In genomic region chr7:65238785-65239184, GRCh38 we compare ENCODE assay signal across 20 cellular contexts.
DNase-seq lines count a peak whose midpoint lies in the region; ATAC-seq and TF ChIP-seq lines count a peak whose summit lies in the region.
"Had no signal": no experiment of that assay in that cellular context is flagged by ENCODE, and none has a peak within 500 bp of the region (broad histone marks: within the 10 kb centered on the region; RNA-seq: fewer than 3 reads in every experiment).

No MANE protein-coding gene starts in this region.

- TF ChIP-seq CTCF in CD8-positive, alpha-beta T cell (IDR thresholded peaks at IDR 0.05): no peak
- TF ChIP-seq CTCF in WTC11 (IDR thresholded peaks at IDR 0.05) (no peak), natural killer cell (IDR thresholded peaks at IDR 0.05) (no peak), progenitor cell of endocrine pancreas (IDR thresholded peaks at IDR 0.05; ENCODE audit: unreplicated experiment) (no peak), left ventricle myocardium inferior (IDR thresholded peaks at IDR 0.05; ENCODE audit: borderline replicate concordance) (no peak)

- intact Hi-C loops in CD8-positive, alpha-beta T cell (cut with DNase I, micrococcal nuclease): no loop called here
- intact Hi-C loops in natural killer cell (cut with micrococcal nuclease) (no loop called here), left ventricle myocardium inferior (cut with micrococcal nuclease) (no loop called here), aorta (cut with DNase I) (no loop called here)

- 93 to 95% methylated on average over 15 to 19 of the region's 19 CpGs for WGBS in aorta, 2 donors

- no peaks in the 10 kb centered on the region for H3K9me3 Mint-ChIP-seq in CD8-positive, alpha-beta T cell
- H3K9me3 Mint-ChIP-seq in WTC11 (no peaks in the 10 kb centered on the region), natural killer cell (no peaks in the 10 kb centered on the region), progenitor cell of endocrine pancreas (ENCODE audit: low read depth) (no peaks in the 10 kb centered on the region)
- H3K9me3 Mint-ChIP-seq: HFFc6 had no signal

- no peak overlapping the region for H3K4me3 ChIP-seq in CD8-positive, alpha-beta T cell (ENCODE audit: low read depth, low read length)
- H3K4me3 ChIP-seq in left ventricle myocardium inferior (no peak overlapping the region), aorta (ENCODE audit: low read length in 2 of 2) (no peak overlapping the region)

- no peak for ATAC-seq in CD8-positive, alpha-beta T cell
- ATAC-seq in WTC11: no peak
- ATAC-seq in natural killer cell: no peak
- ATAC-seq in aorta (ENCODE audit: low FRiP score): no peak
- no peak for ATAC-seq in HG03460 (IDR thresholded peaks at IDR 0.05; ENCODE audit: unreplicated experiment)

- no peak for DNase-seq in CD8-positive, alpha-beta T cell
- DNase-seq in WTC11 (ENCODE audit: low spot score) (no peak), natural killer cell (no peak), progenitor cell of endocrine pancreas (ENCODE audit: low spot score, unreplicated experiment) (no peak), left ventricle myocardium inferior (no peak), aorta (no peak), NCI-H2081 treated with DMSO at 0.1 percent for 48 hours (lab: John Stamatoyannopoulos, UW) (no peak)
- DNase-seq: BE2C; CD4-positive, CD25-positive, alpha-beta regulatory T cell; GF-D8; HFFc6; KG1; MV-4-11; NCI-H1417; NCI-H187; NCI-H2227 treated with DMSO at 0.1 percent for 48 hours; NCI-H510A treated with DMSO at 0.1 percent for 48 hours; NCI-H774; OCI-M1 had no signal

- H3K36me3 Mint-ChIP-seq in CD8-positive, alpha-beta T cell: no peaks in the 10 kb centered on the region
- H3K36me3 Mint-ChIP-seq in WTC11: no peaks in the 10 kb centered on the region
- H3K36me3 Mint-ChIP-seq in natural killer cell: no peaks in the 10 kb centered on the region
- H3K36me3 Mint-ChIP-seq in progenitor cell of endocrine pancreas (ENCODE audit: insufficient read depth): no peaks in the 10 kb centered on the region
- H3K36me3 Mint-ChIP-seq: CD4-positive, CD25-positive, alpha-beta regulatory T cell had no signal

- H3K36me3 ChIP-seq in CD8-positive, alpha-beta T cell (ENCODE audit: insufficient read depth, low read length): no peaks in the 10 kb centered on the region
- H3K36me3 ChIP-seq in left ventricle myocardium inferior (no peaks in the 10 kb centered on the region), aorta (ENCODE audit: control insufficient read depth in 1 of 2, insufficient read depth in 2 of 2, low read length in 1 of 2) (no peaks in the 10 kb centered on the region)
- H3K36me3 ChIP-seq: BE2C had no signal

- no peak overlapping the region for H3K27ac ChIP-seq in CD8-positive, alpha-beta T cell (ENCODE audit: low read depth, low read length)
- H3K27ac ChIP-seq in left ventricle myocardium inferior (replicated peaks) (no peak overlapping the region), aorta (ENCODE audit: low read depth in 1 of 2, low read length in 2 of 2) (no peak overlapping the region)

- no peak overlapping the region for H3K27ac Mint-ChIP-seq in CD8-positive, alpha-beta T cell
- H3K27ac Mint-ChIP-seq in WTC11 (no peak overlapping the region), natural killer cell (no peak overlapping the region), progenitor cell of endocrine pancreas (no peak overlapping the region)
- H3K27ac Mint-ChIP-seq: CD4-positive, CD25-positive, alpha-beta regulatory T cell; HFFc6 had no signal

- H3K4me1 Mint-ChIP-seq in CD8-positive, alpha-beta T cell (ENCODE audit: low read depth): peaks cover 17% of the 10 kb centered on the region
- H3K4me1 Mint-ChIP-seq in WTC11: peaks cover 18% of the 10 kb centered on the region
- peaks cover 26 to 37% of the 10 kb centered on the region in 2 donors for H3K4me1 Mint-ChIP-seq in natural killer cell
- H3K4me1 Mint-ChIP-seq in progenitor cell of endocrine pancreas (ENCODE audit: low read depth): peaks cover 2% of the 10 kb centered on the region

- peaks cover 24% of the 10 kb centered on the region for H3K27me3 Mint-ChIP-seq in CD8-positive, alpha-beta T cell (ENCODE audit: low read depth)
- H3K27me3 Mint-ChIP-seq in WTC11 (ENCODE audit: low read depth): peaks cover 31% of the 10 kb centered on the region
- H3K27me3 Mint-ChIP-seq in natural killer cell (ENCODE audit: low read depth in 2 of 2): peaks cover 2 to 4% of the 10 kb centered on the region in 2 donors
- H3K27me3 Mint-ChIP-seq in progenitor cell of endocrine pancreas: peaks cover 3% of the 10 kb centered on the region

- no peaks in the 10 kb centered on the region for H3K4me1 ChIP-seq in CD8-positive, alpha-beta T cell (ENCODE audit: insufficient read depth, low read length)
- H3K4me1 ChIP-seq in left ventricle myocardium inferior: peaks cover 12% of the 10 kb centered on the region
- H3K4me1 ChIP-seq in aorta (ENCODE audit: control insufficient read depth in 1 of 2, insufficient read depth in 2 of 2, low read length in 2 of 2): no peaks in the 10 kb centered on the region
- H3K4me1 ChIP-seq: BE2C had no signal

- CTCF ChIA-PET in CD8-positive, alpha-beta T cell (lab: Charles Lee): no interaction called here
- CTCF ChIA-PET in WTC11 (lab: Charles Lee): interaction anchor here (0.6 to 1.0 kb wide), 2 partner anchors 10 to 14 kb away, joined by 3 to 4 read pairs; no protein-coding TSS in a partner anchor

- H3K4me3 Mint-ChIP-seq in CD8-positive, alpha-beta T cell: peak overlapping the region; percentile 35
- H3K4me3 Mint-ChIP-seq in WTC11 (peak overlapping the region; percentile 29; the same call in 1 of the 2 replicates), natural killer cell (peak overlapping the region; percentile 40), progenitor cell of endocrine pancreas (ENCODE audit: low read depth) (peak overlapping the region; percentile 11)
- H3K4me3 Mint-ChIP-seq: CD4-positive, CD25-positive, alpha-beta regulatory T cell; HFFc6 had no signal

- no peaks in the 10 kb centered on the region for H3K9me3 ChIP-seq in CD8-positive, alpha-beta T cell (ENCODE audit: low read length)
- H3K9me3 ChIP-seq in left ventricle myocardium inferior (replicated peaks) (no peaks in the 10 kb centered on the region), aorta (ENCODE audit: control insufficient read depth, low read length) (no peaks in the 10 kb centered on the region)
- H3K9me3 ChIP-seq: BE2C had no signal

- peaks cover 6% of the 10 kb centered on the region for H3K27me3 ChIP-seq in CD8-positive, alpha-beta T cell (ENCODE audit: insufficient read depth, low read length)
- peaks cover 67% of the 10 kb centered on the region for H3K27me3 ChIP-seq in left ventricle myocardium inferior (ENCODE audit: low read depth)
- no peaks in the 10 kb centered on the region for H3K27me3 ChIP-seq in aorta (ENCODE audit: control insufficient read depth in 1 of 2, insufficient read depth in 2 of 2, low read length in 1 of 2)
- H3K27me3 ChIP-seq: BE2C had no signal

- POLR2A ChIA-PET in CD8-positive, alpha-beta T cell (lab: Charles Lee): no interaction called here
- POLR2A ChIA-PET in WTC11 (lab: Charles Lee): no interaction called here

TF ChIP-seq in WTC11, 78 proteins besides CTCF, POLR2A, EP300 and RAD21:
- TF ChIP-seq JUN (CRISPR knock-in tag; IDR thresholded peaks at IDR 0.05) (no peak), ZNF138 (CRISPR knock-in tag; conservative IDR thresholded peaks at IDR 0.05) (no peak)
